ENCODE assay signal across 1 cellular context in the genomic region with DNA sequence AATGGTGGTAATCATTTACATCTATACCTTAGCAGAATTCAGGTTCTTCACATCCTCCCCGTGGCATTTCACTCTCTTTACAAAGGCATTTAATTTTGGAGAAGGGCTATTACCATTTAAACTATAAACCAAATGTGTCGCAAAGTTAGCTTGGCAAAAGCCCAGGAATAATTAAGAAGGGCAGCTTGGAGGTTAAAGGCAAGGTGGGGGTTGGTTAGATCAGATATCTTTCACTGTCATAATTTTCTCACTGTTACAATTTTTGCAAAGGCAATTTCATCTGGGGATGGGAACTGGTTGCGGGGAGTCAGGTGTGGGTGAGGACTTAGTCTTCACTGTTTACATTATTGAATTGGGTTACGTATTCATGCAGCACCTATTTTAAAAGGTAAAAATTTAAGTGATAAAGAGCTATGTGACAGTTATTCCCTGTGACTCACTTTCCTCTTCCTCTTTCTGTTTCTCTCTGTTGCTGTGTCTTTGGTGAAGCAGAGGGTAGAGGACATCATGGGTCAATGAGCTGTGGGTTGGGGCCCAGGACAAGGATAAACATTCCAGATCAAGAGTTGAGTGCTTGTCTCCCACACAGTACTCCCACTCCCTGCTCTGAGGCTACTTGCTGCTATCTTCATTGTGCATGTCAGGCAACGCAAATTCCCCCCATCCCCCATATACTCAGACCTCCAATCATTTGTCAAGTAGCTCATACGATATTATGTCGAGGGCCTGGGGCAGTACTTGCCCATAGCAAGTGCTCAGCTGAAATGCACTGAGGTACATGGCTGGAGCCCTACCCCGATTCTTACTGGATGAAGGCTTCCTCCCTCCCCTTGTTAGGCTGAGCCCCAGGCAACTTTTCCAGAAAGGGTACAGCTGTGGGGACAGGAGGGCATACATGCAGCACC.
TF ChIP-seq lines count a peak whose summit lies in the region.

No MANE protein-coding gene starts in this region.

TF ChIP-seq in H1, 55 proteins besides CTCF, POLR2A, EP300 and RAD21 (continued from another document):
- TF ChIP-seq, protein P1, sequence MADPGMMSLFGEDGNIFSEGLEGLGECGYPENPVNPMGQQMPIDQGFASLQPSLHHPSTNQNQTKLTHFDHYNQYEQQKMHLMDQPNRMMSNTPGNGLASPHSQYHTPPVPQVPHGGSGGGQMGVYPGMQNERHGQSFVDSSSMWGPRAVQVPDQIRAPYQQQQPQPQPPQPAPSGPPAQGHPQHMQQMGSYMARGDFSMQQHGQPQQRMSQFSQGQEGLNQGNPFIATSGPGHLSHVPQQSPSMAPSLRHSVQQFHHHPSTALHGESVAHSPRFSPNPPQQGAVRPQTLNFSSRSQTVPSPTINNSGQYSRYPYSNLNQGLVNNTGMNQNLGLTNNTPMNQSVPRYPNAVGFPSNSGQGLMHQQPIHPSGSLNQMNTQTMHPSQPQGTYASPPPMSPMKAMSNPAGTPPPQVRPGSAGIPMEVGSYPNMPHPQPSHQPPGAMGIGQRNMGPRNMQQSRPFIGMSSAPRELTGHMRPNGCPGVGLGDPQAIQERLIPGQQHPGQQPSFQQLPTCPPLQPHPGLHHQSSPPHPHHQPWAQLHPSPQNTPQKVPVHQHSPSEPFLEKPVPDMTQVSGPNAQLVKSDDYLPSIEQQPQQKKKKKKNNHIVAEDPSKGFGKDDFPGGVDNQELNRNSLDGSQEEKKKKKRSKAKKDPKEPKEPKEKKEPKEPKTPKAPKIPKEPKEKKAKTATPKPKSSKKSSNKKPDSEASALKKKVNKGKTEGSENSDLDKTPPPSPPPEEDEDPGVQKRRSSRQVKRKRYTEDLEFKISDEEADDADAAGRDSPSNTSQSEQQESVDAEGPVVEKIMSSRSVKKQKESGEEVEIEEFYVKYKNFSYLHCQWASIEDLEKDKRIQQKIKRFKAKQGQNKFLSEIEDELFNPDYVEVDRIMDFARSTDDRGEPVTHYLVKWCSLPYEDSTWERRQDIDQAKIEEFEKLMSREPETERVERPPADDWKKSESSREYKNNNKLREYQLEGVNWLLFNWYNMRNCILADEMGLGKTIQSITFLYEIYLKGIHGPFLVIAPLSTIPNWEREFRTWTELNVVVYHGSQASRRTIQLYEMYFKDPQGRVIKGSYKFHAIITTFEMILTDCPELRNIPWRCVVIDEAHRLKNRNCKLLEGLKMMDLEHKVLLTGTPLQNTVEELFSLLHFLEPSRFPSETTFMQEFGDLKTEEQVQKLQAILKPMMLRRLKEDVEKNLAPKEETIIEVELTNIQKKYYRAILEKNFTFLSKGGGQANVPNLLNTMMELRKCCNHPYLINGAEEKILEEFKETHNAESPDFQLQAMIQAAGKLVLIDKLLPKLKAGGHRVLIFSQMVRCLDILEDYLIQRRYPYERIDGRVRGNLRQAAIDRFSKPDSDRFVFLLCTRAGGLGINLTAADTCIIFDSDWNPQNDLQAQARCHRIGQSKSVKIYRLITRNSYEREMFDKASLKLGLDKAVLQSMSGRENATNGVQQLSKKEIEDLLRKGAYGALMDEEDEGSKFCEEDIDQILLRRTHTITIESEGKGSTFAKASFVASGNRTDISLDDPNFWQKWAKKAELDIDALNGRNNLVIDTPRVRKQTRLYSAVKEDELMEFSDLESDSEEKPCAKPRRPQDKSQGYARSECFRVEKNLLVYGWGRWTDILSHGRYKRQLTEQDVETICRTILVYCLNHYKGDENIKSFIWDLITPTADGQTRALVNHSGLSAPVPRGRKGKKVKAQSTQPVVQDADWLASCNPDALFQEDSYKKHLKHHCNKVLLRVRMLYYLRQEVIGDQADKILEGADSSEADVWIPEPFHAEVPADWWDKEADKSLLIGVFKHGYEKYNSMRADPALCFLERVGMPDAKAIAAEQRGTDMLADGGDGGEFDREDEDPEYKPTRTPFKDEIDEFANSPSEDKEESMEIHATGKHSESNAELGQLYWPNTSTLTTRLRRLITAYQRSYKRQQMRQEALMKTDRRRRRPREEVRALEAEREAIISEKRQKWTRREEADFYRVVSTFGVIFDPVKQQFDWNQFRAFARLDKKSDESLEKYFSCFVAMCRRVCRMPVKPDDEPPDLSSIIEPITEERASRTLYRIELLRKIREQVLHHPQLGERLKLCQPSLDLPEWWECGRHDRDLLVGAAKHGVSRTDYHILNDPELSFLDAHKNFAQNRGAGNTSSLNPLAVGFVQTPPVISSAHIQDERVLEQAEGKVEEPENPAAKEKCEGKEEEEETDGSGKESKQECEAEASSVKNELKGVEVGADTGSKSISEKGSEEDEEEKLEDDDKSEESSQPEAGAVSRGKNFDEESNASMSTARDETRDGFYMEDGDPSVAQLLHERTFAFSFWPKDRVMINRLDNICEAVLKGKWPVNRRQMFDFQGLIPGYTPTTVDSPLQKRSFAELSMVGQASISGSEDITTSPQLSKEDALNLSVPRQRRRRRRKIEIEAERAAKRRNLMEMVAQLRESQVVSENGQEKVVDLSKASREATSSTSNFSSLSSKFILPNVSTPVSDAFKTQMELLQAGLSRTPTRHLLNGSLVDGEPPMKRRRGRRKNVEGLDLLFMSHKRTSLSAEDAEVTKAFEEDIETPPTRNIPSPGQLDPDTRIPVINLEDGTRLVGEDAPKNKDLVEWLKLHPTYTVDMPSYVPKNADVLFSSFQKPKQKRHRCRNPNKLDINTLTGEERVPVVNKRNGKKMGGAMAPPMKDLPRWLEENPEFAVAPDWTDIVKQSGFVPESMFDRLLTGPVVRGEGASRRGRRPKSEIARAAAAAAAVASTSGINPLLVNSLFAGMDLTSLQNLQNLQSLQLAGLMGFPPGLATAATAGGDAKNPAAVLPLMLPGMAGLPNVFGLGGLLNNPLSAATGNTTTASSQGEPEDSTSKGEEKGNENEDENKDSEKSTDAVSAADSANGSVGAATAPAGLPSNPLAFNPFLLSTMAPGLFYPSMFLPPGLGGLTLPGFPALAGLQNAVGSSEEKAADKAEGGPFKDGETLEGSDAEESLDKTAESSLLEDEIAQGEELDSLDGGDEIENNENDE (IDR thresholded peaks at IDR 0.05; ENCODE audit: insufficient replicate concordance, low read length) = no peak
TF ChIP-seq in H1: peak in this region for 0.
